ENCODE assay signal across 14 cellular contexts in genomic region chr11:2776351-2777061, GRCh38.
A peak's percentile ranks its signal among the peaks of the same experiment; 100 is the strongest.
DNase-seq lines count a peak whose midpoint lies in the region; ATAC-seq and TF ChIP-seq lines count a peak whose summit lies in the region.
"Had no signal": no experiment of that assay in that cellular context is flagged by ENCODE, and none has a peak within 500 bp of the region (broad histone marks: within the 10 kb centered on the region; RNA-seq: fewer than 3 reads in every experiment).

No MANE protein-coding gene starts in this region.

- intact Hi-C loops in activated CD8-positive, alpha-beta T cell treated with anti-CD3 and anti-CD28 coated beads for 36 hours (cut with micrococcal nuclease) = no loop called here
- intact Hi-C loops in cardiac septum (cut with DNase I) = loop anchor here (5.0 kb wide), 1 partner anchor 106 kb away; no protein-coding TSS in a partner anchor
- intact Hi-C loops in posterior vena cava (cut with DNase I) = no loop called here
- intact Hi-C loops in transverse colon (cut with DNase I; ENCODE audit: low total_unique reads) = loop anchor here (10.0 kb wide), 1 partner anchor 108 kb away; the partner anchor contains the start of gene CDKN1C

- no peak for TF ChIP-seq POLR2A in Peyer's patch (IDR thresholded peaks at IDR 0.05)
- TF ChIP-seq POLR2A in transverse colon (IDR thresholded peaks at IDR 0.05) = no peak

- no peaks in the 10 kb centered on the region for H3K36me3 Mint-ChIP-seq in activated CD8-positive, alpha-beta T cell treated with anti-CD3 and anti-CD28 coated beads, Interleukin-2, amount 10 ng/mL, durations not matched to agents 7 days and 5 days (ENCODE audit: low read depth)
- H3K36me3 Mint-ChIP-seq in activated CD8-positive, alpha-beta T cell treated with anti-CD3 and anti-CD28 coated beads for 36 hours (ENCODE audit: low read depth) = no peaks in the 10 kb centered on the region

- H3K4me3 ChIP-seq in Peyer's patch (no peak overlapping the region), transverse colon (no peak overlapping the region)

- WGBS in transverse colon (ENCODE audit: low coverage in 1 of 2), 2 donors = 92% methylated on average over 19 of the region's 19 CpGs; no CpG with 5 or more reads in 1 of the 2 donors

- no peak for ATAC-seq in activated CD8-positive, alpha-beta T cell treated with anti-CD3 and anti-CD28 coated beads, Interleukin-2, amount 10 ng/mL, durations not matched to agents 7 days and 5 days
- no peak for ATAC-seq in activated CD8-positive, alpha-beta T cell treated with anti-CD3 and anti-CD28 coated beads for 36 hours
- ATAC-seq: naive thymus-derived CD8-positive, alpha-beta T cell had no signal

- peaks cover 23% of the 10 kb centered on the region for H3K4me1 Mint-ChIP-seq in activated CD8-positive, alpha-beta T cell treated with anti-CD3 and anti-CD28 coated beads, Interleukin-2, amount 10 ng/mL, durations not matched to agents 7 days and 5 days (ENCODE audit: low read depth)
- peaks cover 14% of the 10 kb centered on the region for H3K4me1 Mint-ChIP-seq in activated CD8-positive, alpha-beta T cell treated with anti-CD3 and anti-CD28 coated beads for 36 hours (ENCODE audit: low read depth)

- no peak overlapping the region for H3K4me3 Mint-ChIP-seq in activated CD8-positive, alpha-beta T cell treated with anti-CD3 and anti-CD28 coated beads, Interleukin-2, amount 10 ng/mL, durations not matched to agents 7 days and 5 days
- H3K4me3 Mint-ChIP-seq in activated CD8-positive, alpha-beta T cell treated with anti-CD3 and anti-CD28 coated beads for 36 hours = no peak overlapping the region
- H3K4me3 Mint-ChIP-seq: activated naive CD8-positive, alpha-beta T cell; dendritic cell treated with granulocyte-macrophage colony-stimulating factor and Interleukin-4, amounts not matched to agents 40 ng/mL and 50 ng/mL, for 4 days; naive thymus-derived CD8-positive, alpha-beta T cell had no signal

- H3K9me3 ChIP-seq in Peyer's patch = no peaks in the 10 kb centered on the region
- H3K9me3 ChIP-seq in transverse colon = no peaks in the 10 kb centered on the region

- no peaks in the 10 kb centered on the region for H3K36me3 ChIP-seq in Peyer's patch
- H3K36me3 ChIP-seq in transverse colon = no peaks in the 10 kb centered on the region

- peak; percentile 20 for DNase-seq in activated CD8-positive, alpha-beta T cell treated with anti-CD3 and anti-CD28 coated beads, Interleukin-2, amount 10 ng/mL, durations not matched to agents 7 days and 5 days
- no peak for DNase-seq in activated CD8-positive, alpha-beta T cell treated with anti-CD3 and anti-CD28 coated beads for 36 hours
- DNase-seq in Peyer's patch (peak; percentile 11 to 46 (median 42)), cardiac septum (ENCODE audit: low spot score) (peak; percentile 55), posterior vena cava (ENCODE audit: low spot score) (peak; percentile 75), GM19240 (ENCODE audit: insufficient read length, low spot score) (no peak), Kasumi-1 (lab: John Stamatoyannopoulos, UW) (no peak), transverse colon (no peak)
- DNase-seq: NCI-H1930; NK-92 treated with Interleukin-12 subunit alpha and Interleukin-12 subunit beta, amount 100 ng/mL, for 24 hours had no signal

- in situ Hi-C loops in transverse colon (cut with MboI; ENCODE audit: low pct_ligation_motif_present in 1 of 4, low pct_unique_long_range_greater_than_20kb in 1 of 4, low sequenced_read_pairs in 3 of 4) = no loop called here

- CTCF ChIA-PET in activated CD8-positive, alpha-beta T cell treated with anti-CD3 and anti-CD28 coated beads, Interleukin-2, amount 10 ng/mL, durations not matched to agents 7 days and 5 days (lab: Charles Lee) = no interaction called here
- CTCF ChIA-PET in activated CD8-positive, alpha-beta T cell treated with anti-CD3 and anti-CD28 coated beads for 36 hours (lab: Charles Lee) = no interaction called here

- H3K27ac ChIP-seq in Peyer's patch (no peak overlapping the region), transverse colon (no peak overlapping the region)
- H3K27ac ChIP-seq: VCaP had no signal

- H3K27me3 Mint-ChIP-seq in activated CD8-positive, alpha-beta T cell treated with anti-CD3 and anti-CD28 coated beads, Interleukin-2, amount 10 ng/mL, durations not matched to agents 7 days and 5 days (ENCODE audit: low read depth) = peaks cover 12% of the 10 kb centered on the region
- H3K27me3 Mint-ChIP-seq in activated CD8-positive, alpha-beta T cell treated with anti-CD3 and anti-CD28 coated beads for 36 hours = no peaks in the 10 kb centered on the region
- H3K27me3 Mint-ChIP-seq: activated naive CD8-positive, alpha-beta T cell; naive thymus-derived CD8-positive, alpha-beta T cell had no signal

- H3K9me3 Mint-ChIP-seq in activated CD8-positive, alpha-beta T cell treated with anti-CD3 and anti-CD28 coated beads, Interleukin-2, amount 10 ng/mL, durations not matched to agents 7 days and 5 days (ENCODE audit: insufficient read depth) = no peaks in the 10 kb centered on the region
- H3K9me3 Mint-ChIP-seq in activated CD8-positive, alpha-beta T cell treated with anti-CD3 and anti-CD28 coated beads for 36 hours = no peaks in the 10 kb centered on the region
- H3K9me3 Mint-ChIP-seq: dendritic cell treated with granulocyte-macrophage colony-stimulating factor and Interleukin-4, amounts not matched to agents 40 ng/mL and 50 ng/mL, for 4 days; naive thymus-derived CD8-positive, alpha-beta T cell had no signal

- no peak for TF ChIP-seq EP300 in transverse colon (IDR thresholded peaks at IDR 0.05; ENCODE audit: low read depth)

- H3K27me3 ChIP-seq in Peyer's patch = no peaks in the 10 kb centered on the region
- no peaks in the 10 kb centered on the region for H3K27me3 ChIP-seq in transverse colon

- TF ChIP-seq CTCF in activated CD8-positive, alpha-beta T cell treated with anti-CD3 and anti-CD28 coated beads for 36 hours (IDR thresholded peaks at IDR 0.05) = no peak
- TF ChIP-seq CTCF in Peyer's patch (IDR thresholded peaks at IDR 0.05) (no peak), transverse colon (IDR thresholded peaks at IDR 0.05) (no peak)

- H3K4me1 ChIP-seq in Peyer's patch = peaks cover 0 to 40% (median 4%) of the 10 kb centered on the region in 4 donors
- peaks cover 16 to 34% (median 27%) of the 10 kb centered on the region in 4 donors for H3K4me1 ChIP-seq in transverse colon

- H3K27ac Mint-ChIP-seq in activated CD8-positive, alpha-beta T cell treated with anti-CD3 and anti-CD28 coated beads, Interleukin-2, amount 10 ng/mL, durations not matched to agents 7 days and 5 days = no peak overlapping the region
- H3K27ac Mint-ChIP-seq in activated CD8-positive, alpha-beta T cell treated with anti-CD3 and anti-CD28 coated beads for 36 hours = no peak overlapping the region
- H3K27ac Mint-ChIP-seq: activated naive CD8-positive, alpha-beta T cell; dendritic cell treated with granulocyte-macrophage colony-stimulating factor and Interleukin-4, amounts not matched to agents 40 ng/mL and 50 ng/mL, for 4 days had no signal

- POLR2A ChIA-PET in activated CD8-positive, alpha-beta T cell treated with anti-CD3 and anti-CD28 coated beads, Interleukin-2, amount 10 ng/mL, durations not matched to agents 7 days and 5 days (lab: Charles Lee) = no interaction called here
- POLR2A ChIA-PET in activated CD8-positive, alpha-beta T cell treated with anti-CD3 and anti-CD28 coated beads for 36 hours (lab: Charles Lee) = no interaction called here

Comparison
In these comparisons a context has a peak if more than half of its experiments do, and no peak if none do; other contexts are left out.
1. DNase-seq: peak in activated CD8-positive, alpha-beta T cell treated with anti-CD3 and anti-CD28 coated beads, Interleukin-2, amount 10 ng/mL, durations not matched to agents 7 days and 5 days (single experiment), Peyer's patch (3 of 3), cardiac septum (single experiment) and posterior vena cava (single experiment); none in activated CD8-positive, alpha-beta T cell treated with anti-CD3 and anti-CD28 coated beads for 36 hours (single experiment), GM19240 (single experiment), Kasumi-1 (0 of 2) and transverse colon (single experiment).
2. intact Hi-C loops: an anchor here in cardiac septum (5.0 kb wide) and transverse colon (10.0 kb wide); none called in activated CD8-positive, alpha-beta T cell treated with anti-CD3 and anti-CD28 coated beads for 36 hours and posterior vena cava.